1 cellular context compared by ENCODE assay signal in the genomic region with DNA sequence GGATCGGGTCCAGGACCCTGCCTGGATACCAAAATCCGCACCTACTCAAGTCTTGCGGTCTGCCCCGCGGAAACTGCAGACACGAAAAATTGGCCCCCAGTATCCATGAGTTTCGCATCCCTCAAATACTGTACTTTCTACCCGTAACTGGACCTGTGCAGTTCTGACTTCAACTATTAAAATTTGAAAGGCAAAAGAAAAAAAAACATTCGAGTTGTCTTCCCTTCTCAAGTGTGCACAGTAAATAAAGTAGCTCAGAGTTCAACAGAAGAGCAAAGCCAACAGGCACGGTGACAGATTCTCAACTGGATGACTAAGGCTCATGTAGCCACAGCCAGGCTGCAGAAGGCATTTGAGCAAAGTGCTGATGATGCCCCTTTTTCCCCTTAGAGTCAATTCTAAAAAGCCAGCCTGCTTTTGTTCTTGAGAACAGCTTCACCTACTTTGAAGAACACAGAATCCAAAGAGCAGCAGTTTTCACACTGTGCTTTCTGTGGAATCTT.
TF ChIP-seq lines count a peak whose summit lies in the region.

No MANE protein-coding gene starts in this region.

TF ChIP-seq in HepG2, 621 proteins besides CTCF, POLR2A, EP300 and RAD21 (continued from another document and continues in another):
- TF ChIP-seq MLXIP (CRISPR knock-in tag; IDR thresholded peaks at IDR 0.05; ENCODE audit: borderline replicate concordance) = no peak
- no peak for TF ChIP-seq SRY (CRISPR knock-in tag; IDR thresholded peaks at IDR 0.05)
- TF ChIP-seq RBAK (CRISPR knock-in tag; IDR thresholded peaks at IDR 0.05) = no peak
- no peak for TF ChIP-seq ZNF354B (CRISPR knock-in tag; IDR thresholded peaks at IDR 0.05)
- TF ChIP-seq TCF7 (IDR thresholded peaks at IDR 0.05; ENCODE audit: low read depth) = peak; percentile 52; the same call in 1 of the 2 replicates
- peak; percentile 32; the same call in 1 of the 2 replicates for TF ChIP-seq SMAD9 (CRISPR knock-in tag; IDR thresholded peaks at IDR 0.05)
- TF ChIP-seq ZSCAN29 (CRISPR knock-in tag; conservative IDR thresholded peaks at IDR 0.05) = peak; percentile 80; the same call in 1 of the 2 replicates
- no peak for TF ChIP-seq ZNF841 (CRISPR knock-in tag; IDR thresholded peaks at IDR 0.05; ENCODE audit: borderline replicate concordance)
- TF ChIP-seq, protein P1, sequence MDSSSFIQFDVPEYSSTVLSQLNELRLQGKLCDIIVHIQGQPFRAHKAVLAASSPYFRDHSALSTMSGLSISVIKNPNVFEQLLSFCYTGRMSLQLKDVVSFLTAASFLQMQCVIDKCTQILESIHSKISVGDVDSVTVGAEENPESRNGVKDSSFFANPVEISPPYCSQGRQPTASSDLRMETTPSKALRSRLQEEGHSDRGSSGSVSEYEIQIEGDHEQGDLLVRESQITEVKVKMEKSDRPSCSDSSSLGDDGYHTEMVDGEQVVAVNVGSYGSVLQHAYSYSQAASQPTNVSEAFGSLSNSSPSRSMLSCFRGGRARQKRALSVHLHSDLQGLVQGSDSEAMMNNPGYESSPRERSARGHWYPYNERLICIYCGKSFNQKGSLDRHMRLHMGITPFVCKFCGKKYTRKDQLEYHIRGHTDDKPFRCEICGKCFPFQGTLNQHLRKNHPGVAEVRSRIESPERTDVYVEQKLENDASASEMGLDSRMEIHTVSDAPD (CRISPR knock-in tag; IDR thresholded peaks at IDR 0.05) = no peak
- no peak for TF ChIP-seq GPN1 (CRISPR knock-in tag; IDR thresholded peaks at IDR 0.05; ENCODE audit: borderline replicate concordance)
- TF ChIP-seq SP5 (CRISPR knock-in tag; IDR thresholded peaks at IDR 0.05; ENCODE audit: borderline replicate concordance, low read depth) = no peak
- TF ChIP-seq, protein P2, sequence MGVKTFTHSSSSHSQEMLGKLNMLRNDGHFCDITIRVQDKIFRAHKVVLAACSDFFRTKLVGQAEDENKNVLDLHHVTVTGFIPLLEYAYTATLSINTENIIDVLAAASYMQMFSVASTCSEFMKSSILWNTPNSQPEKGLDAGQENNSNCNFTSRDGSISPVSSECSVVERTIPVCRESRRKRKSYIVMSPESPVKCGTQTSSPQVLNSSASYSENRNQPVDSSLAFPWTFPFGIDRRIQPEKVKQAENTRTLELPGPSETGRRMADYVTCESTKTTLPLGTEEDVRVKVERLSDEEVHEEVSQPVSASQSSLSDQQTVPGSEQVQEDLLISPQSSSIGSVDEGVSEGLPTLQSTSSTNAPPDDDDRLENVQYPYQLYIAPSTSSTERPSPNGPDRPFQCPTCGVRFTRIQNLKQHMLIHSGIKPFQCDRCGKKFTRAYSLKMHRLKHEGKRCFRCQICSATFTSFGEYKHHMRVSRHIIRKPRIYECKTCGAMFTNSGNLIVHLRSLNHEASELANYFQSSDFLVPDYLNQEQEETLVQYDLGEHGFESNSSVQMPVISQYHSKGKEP (CRISPR knock-in tag; IDR thresholded peaks at IDR 0.05) = no peak
- TF ChIP-seq CC2D1A (CRISPR knock-in tag; IDR thresholded peaks at IDR 0.05) = no peak
- TF ChIP-seq NCOA5 (CRISPR knock-in tag; IDR thresholded peaks at IDR 0.05) = no peak
- peak; percentile 38; the same call in 1 of the 2 replicates for TF ChIP-seq FOSL1 (CRISPR knock-in tag; IDR thresholded peaks at IDR 0.05; ENCODE audit: borderline replicate concordance)
- peak; percentile 86 for TF ChIP-seq DPF2 (CRISPR knock-in tag; IDR thresholded peaks at IDR 0.05; ENCODE audit: borderline replicate concordance, low read depth)
- TF ChIP-seq YEATS2 (CRISPR knock-in tag; IDR thresholded peaks at IDR 0.05; ENCODE audit: borderline replicate concordance) = peak; percentile 27; the same call in 1 of the 2 replicates
- 0 out of 2 replicates have a peak, but pooled peaks have one; percentile 11 for TF ChIP-seq ZNF317 (CRISPR knock-in tag; IDR thresholded peaks at IDR 0.05)
- TF ChIP-seq ZNF20 (CRISPR knock-in tag; IDR thresholded peaks at IDR 0.05) = no peak
- no peak for TF ChIP-seq SETDB1 (CRISPR knock-in tag; IDR thresholded peaks at IDR 0.05; ENCODE audit: borderline replicate concordance)
- no peak for TF ChIP-seq YEATS4 (CRISPR knock-in tag; IDR thresholded peaks at IDR 0.05; ENCODE audit: borderline replicate concordance)
- no peak for TF ChIP-seq ZSCAN30 (CRISPR knock-in tag; IDR thresholded peaks at IDR 0.05)
- TF ChIP-seq KAT7 (CRISPR knock-in tag; IDR thresholded peaks at IDR 0.05; ENCODE audit: borderline replicate concordance) = peak; percentile 53; the same call in 1 of the 2 replicates
- TF ChIP-seq KLF6 (CRISPR knock-in tag; IDR thresholded peaks at IDR 0.05) = 0 out of 2 replicates have a peak, but pooled peaks have one; percentile 38
- TF ChIP-seq SP4 (CRISPR knock-in tag; IDR thresholded peaks at IDR 0.05) = no peak
- peak; percentile 47 for TF ChIP-seq TEAD3 (CRISPR knock-in tag; optimal IDR thresholded peaks at IDR 0.05; ENCODE audit: borderline replicate concordance)
- TF ChIP-seq ATF7 (IDR thresholded peaks at IDR 0.05) = no peak
- peak; percentile 44; the same call in 1 of the 2 replicates for TF ChIP-seq ATF7 (CRISPR knock-in tag; IDR thresholded peaks at IDR 0.05)
- no peak for TF ChIP-seq ATAD3A (CRISPR knock-in tag; IDR thresholded peaks at IDR 0.05)
- TF ChIP-seq ZNF446 (CRISPR knock-in tag; IDR thresholded peaks at IDR 0.05) = no peak
- no peak for TF ChIP-seq AHR (CRISPR knock-in tag; IDR thresholded peaks at IDR 0.05)
- no peak for TF ChIP-seq ZNF576 (CRISPR knock-in tag; IDR thresholded peaks at IDR 0.05)
- TF ChIP-seq ZNF274 (CRISPR knock-in tag; IDR thresholded peaks at IDR 0.05) = 0 out of 2 replicates have a peak, but pooled peaks have one; percentile 61
- TF ChIP-seq ZNF260 (CRISPR knock-in tag; IDR thresholded peaks at IDR 0.05; ENCODE audit: borderline replicate concordance, low read depth) = no peak
- TF ChIP-seq ZNF552 (CRISPR knock-in tag; IDR thresholded peaks at IDR 0.05; ENCODE audit: borderline replicate concordance) = no peak
- no peak for TF ChIP-seq REST (IDR thresholded peaks at IDR 0.05; ENCODE audit: borderline replicate concordance in 1 of 2, low read depth in 1 of 2, low read length in 2 of 2)
- TF ChIP-seq MAFG (CRISPR knock-in tag; IDR thresholded peaks at IDR 0.05) = no peak
- TF ChIP-seq NR2F6 (IDR thresholded peaks at IDR 0.05) = no peak
- TF ChIP-seq NR2F6 (CRISPR knock-in tag; IDR thresholded peaks at IDR 0.05) = peak; percentile 66; the same call in 1 of the 2 replicates
- TF ChIP-seq SNRNP70 (IDR thresholded peaks at IDR 0.05; ENCODE audit: low read depth, low read length) = no peak
- TF ChIP-seq FOXK1 (CRISPR knock-in tag; IDR thresholded peaks at IDR 0.05; ENCODE audit: borderline replicate concordance, low read depth) = peak; percentile 53; the same call in 1 of the 2 replicates
- TF ChIP-seq, protein P3, sequence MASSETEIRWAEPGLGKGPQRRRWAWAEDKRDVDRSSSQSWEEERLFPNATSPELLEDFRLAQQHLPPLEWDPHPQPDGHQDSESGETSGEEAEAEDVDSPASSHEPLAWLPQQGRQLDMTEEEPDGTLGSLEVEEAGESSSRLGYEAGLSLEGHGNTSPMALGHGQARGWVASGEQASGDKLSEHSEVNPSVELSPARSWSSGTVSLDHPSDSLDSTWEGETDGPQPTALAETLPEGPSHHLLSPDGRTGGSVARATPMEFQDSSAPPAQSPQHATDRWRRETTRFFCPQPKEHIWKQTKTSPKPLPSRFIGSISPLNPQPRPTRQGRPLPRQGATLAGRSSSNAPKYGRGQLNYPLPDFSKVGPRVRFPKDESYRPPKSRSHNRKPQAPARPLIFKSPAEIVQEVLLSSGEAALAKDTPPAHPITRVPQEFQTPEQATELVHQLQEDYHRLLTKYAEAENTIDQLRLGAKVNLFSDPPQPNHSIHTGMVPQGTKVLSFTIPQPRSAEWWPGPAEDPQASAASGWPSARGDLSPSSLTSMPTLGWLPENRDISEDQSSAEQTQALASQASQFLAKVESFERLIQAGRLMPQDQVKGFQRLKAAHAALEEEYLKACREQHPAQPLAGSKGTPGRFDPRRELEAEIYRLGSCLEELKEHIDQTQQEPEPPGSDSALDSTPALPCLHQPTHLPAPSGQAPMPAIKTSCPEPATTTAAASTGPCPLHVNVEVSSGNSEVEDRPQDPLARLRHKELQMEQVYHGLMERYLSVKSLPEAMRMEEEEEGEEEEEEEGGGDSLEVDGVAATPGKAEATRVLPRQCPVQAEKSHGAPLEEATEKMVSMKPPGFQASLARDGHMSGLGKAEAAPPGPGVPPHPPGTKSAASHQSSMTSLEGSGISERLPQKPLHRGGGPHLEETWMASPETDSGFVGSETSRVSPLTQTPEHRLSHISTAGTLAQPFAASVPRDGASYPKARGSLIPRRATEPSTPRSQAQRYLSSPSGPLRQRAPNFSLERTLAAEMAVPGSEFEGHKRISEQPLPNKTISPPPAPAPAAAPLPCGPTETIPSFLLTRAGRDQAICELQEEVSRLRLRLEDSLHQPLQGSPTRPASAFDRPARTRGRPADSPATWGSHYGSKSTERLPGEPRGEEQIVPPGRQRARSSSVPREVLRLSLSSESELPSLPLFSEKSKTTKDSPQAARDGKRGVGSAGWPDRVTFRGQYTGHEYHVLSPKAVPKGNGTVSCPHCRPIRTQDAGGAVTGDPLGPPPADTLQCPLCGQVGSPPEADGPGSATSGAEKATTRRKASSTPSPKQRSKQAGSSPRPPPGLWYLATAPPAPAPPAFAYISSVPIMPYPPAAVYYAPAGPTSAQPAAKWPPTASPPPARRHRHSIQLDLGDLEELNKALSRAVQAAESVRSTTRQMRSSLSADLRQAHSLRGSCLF (CRISPR knock-in tag; IDR thresholded peaks at IDR 0.05; ENCODE audit: borderline replicate concordance) = no peak
- TF ChIP-seq ZFX (CRISPR knock-in tag; IDR thresholded peaks at IDR 0.05; ENCODE audit: low read depth) = 0 out of 2 replicates have a peak, but pooled peaks have one; percentile 17
- no peak for TF ChIP-seq TOE1 (CRISPR knock-in tag; IDR thresholded peaks at IDR 0.05)
- TF ChIP-seq MIXL1 (CRISPR knock-in tag; IDR thresholded peaks at IDR 0.05) = peak; percentile 82
- no peak for TF ChIP-seq GABPA (IDR thresholded peaks at IDR 0.05; ENCODE audit: low read depth, low read length)
- TF ChIP-seq GABPA (CRISPR knock-in tag; IDR thresholded peaks at IDR 0.05; ENCODE audit: low read depth) = no peak
